In the genomic region with DNA sequence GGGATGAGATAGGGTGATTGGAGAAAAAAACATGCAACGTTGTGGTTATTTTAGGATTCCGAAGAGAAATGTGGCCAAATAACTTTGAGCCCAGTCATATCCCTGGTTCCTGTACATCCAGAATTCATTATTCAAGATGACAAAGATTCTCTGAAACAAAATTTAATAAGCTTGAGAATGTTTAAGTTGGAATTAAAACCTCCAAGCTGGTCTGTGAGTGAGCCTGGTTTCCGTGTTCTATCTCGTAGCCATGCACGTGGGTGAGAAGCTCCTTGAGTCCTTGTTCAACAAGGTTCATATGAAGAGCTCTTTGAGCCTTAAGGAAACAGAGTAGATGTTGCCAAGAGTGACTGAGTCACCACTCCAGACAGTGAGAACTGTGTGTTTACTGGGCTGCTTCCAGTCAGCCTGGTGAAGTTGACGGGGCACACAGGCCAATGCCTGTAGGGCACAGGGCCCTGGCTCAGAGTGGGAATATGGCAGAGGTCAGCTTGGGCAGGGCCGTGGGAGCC, we compare ENCODE assay signal across 10 cellular contexts.
A peak's percentile ranks its signal among the peaks of the same experiment; 100 is the strongest.
DNase-seq lines count a peak whose midpoint lies in the region; TF ChIP-seq lines count a peak whose summit lies in the region.
"Had no signal": no experiment of that assay in that cellular context is flagged by ENCODE, and none has a peak within 500 bp of the region (broad histone marks: within the 10 kb centered on the region; RNA-seq: fewer than 3 reads in every experiment).

No MANE protein-coding gene starts in this region.

- peak; percentile 96 for DNase-seq in AG09309 (ENCODE audit: low read depth)
- DNase-seq in NCI-H226: peak; percentile 97
- peak; percentile 95 for DNase-seq in epithelial cell of prostate (ENCODE audit: low read depth, low spot score)
- peak; percentile 34 for DNase-seq in occipital lobe (lab: John Stamatoyannopoulos, UW)
- no peak for DNase-seq in SW480 (ENCODE audit: low spot score)
- DNase-seq in NCI-H774 (lab: John Stamatoyannopoulos, UW): no peak
- no peak for DNase-seq in NCI-H187 (lab: John Stamatoyannopoulos, UW)
- DNase-seq in NCI-H1436 (lab: John Stamatoyannopoulos, UW): no peak
- DNase-seq: activated T-cell treated with anti-CD3 and anti-CD28 coated beads, Interleukin-2, amount 50 U/mL, for 48 hours; COR-L47 had no signal

- TF ChIP-seq CTCF in AG09309 (IDR thresholded peaks at IDR 0.05; ENCODE audit: control insufficient read depth, insufficient read depth, low read depth, low read length, missing control alignments): no peak

- peak overlapping the region; percentile 55 for H3K27ac ChIP-seq in epithelial cell of prostate

- H3K4me3 ChIP-seq in AG09309 (ENCODE audit: control insufficient read depth, low read depth, low read length): no peak overlapping the region

Comparison
In these comparisons a context has a peak if more than half of its experiments do, and no peak if none do; other contexts are left out.
1. DNase-seq: peak in AG09309 (single experiment), NCI-H226 (single experiment), epithelial cell of prostate (single experiment) and occipital lobe (single experiment); none in SW480 (single experiment), NCI-H774 (single experiment), NCI-H187 (0 of 2) and NCI-H1436 (single experiment).